ENCODE assay signal across 16 cellular contexts in the genomic region with DNA sequence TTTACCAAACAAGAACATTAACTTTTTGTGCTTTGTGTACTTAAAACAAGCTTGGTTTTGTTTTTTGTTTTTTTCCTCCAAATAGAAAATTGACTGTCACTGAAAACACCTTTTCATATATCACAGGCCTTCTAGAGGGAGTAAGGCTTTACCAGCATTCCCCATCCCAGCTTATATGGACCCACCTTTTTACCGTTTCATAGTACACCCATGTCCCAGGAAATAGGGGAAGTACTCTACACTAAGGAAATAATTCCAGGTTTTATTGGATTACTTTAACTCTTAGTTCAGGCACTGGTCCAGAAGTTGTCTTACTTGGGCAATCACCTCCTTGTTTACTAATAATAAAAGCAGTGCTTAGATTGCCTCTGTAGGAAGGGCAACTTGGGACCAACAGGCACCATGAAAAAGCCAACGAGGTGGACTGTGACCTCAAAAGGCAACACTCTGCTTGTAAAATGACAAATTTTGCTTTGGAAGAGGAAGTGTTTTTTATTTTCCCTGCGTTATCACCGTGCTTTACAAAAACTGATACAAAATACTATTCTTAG.
"Had no signal": no experiment of that assay in that cellular context is flagged by ENCODE, and none has a peak within 500 bp of the region (broad histone marks: within the 10 kb centered on the region; RNA-seq: fewer than 3 reads in every experiment).

No MANE protein-coding gene starts in this region.

- H3K4me1 Mint-ChIP-seq: activated CD4-positive, alpha-beta memory T cell treated with anti-CD3 and anti-CD28 coated beads, Interleukin-2, amount 10 ng/mL, durations not matched to agents 7 days and 5 days had no signal

- H3K9me3 Mint-ChIP-seq: activated CD4-positive, alpha-beta memory T cell treated with anti-CD3 and anti-CD28 coated beads, Interleukin-2, amount 10 ng/mL, durations not matched to agents 7 days and 5 days; activated T-cell treated with anti-CD3 and anti-CD28 coated beads, Interleukin-2, amount 50 U/mL, for 4 hours; natural killer cell; T-helper 2 cell treated with Interferon-gamma antibody and Interleukin-4, amounts not matched to agents 5 μg/mL and 100 μg/mL, for 36 hours had no signal

- H3K27ac Mint-ChIP-seq: activated CD4-positive, alpha-beta memory T cell treated with anti-CD3 and anti-CD28 coated beads, Interleukin-2, amount 10 ng/mL, durations not matched to agents 7 days and 5 days; T-helper 2 cell treated with Interferon-gamma antibody and Interleukin-4, amounts not matched to agents 5 μg/mL and 100 μg/mL, for 36 hours had no signal

- H3K9me3 ChIP-seq: right atrium auricular region, tibial artery, uterus had no signal

- ATAC-seq: activated T-cell treated with anti-CD3 and anti-CD28 coated beads, Interleukin-2, amount 50 U/mL, for 4 hours; left lobe of liver; natural killer cell had no signal

- H3K27me3 ChIP-seq: right atrium auricular region, tibial artery, uterus had no signal

- H3K36me3 Mint-ChIP-seq: natural killer cell had no signal

- H3K27ac ChIP-seq: right atrium auricular region, skin epidermis, tibial artery, uterus had no signal

- H3K4me3 ChIP-seq: right atrium auricular region, skin epidermis, tibial artery, uterus had no signal

- H3K36me3 ChIP-seq: right atrium auricular region, tibial artery, uterus had no signal

- H3K27me3 Mint-ChIP-seq: activated CD4-positive, alpha-beta memory T cell treated with anti-CD3 and anti-CD28 coated beads, Interleukin-2, amount 10 ng/mL, durations not matched to agents 7 days and 5 days had no signal

- DNase-seq: activated CD4-positive, alpha-beta memory T cell treated with anti-CD3 and anti-CD28 coated beads, Interleukin-2, amount 10 ng/mL, durations not matched to agents 7 days and 5 days; activated effector memory CD4-positive, alpha-beta T cell treated with Interleukin-2 at 50 U/mL for 16 hours; activated naive CD4-positive, alpha-beta T cell treated with anti-CD3 and anti-CD28 coated beads, Interleukin-2, amount 50 U/mL, for 16 hours; activated T-cell treated with anti-CD3 and anti-CD28 coated beads, Interleukin-2, amount 50 U/mL, for 4 hours; islet precursor cell; mammary epithelial cell; natural killer cell; posterior cingulate gyrus; stimulated activated CD4-positive, alpha-beta T cell treated with anti-CD3 and anti-CD28 coated beads, Interleukin-4, amount 100 ng/mL, for 24 hours; stimulated activated naive CD4-positive, alpha-beta T cell; tibial artery; uterus had no signal

- H3K4me3 Mint-ChIP-seq: activated CD4-positive, alpha-beta memory T cell treated with anti-CD3 and anti-CD28 coated beads, Interleukin-2, amount 10 ng/mL, durations not matched to agents 7 days and 5 days; activated T-cell treated with anti-CD3 and anti-CD28 coated beads, Interleukin-2, amount 50 U/mL, for 4 hours; natural killer cell; T-helper 2 cell treated with Interferon-gamma antibody and Interleukin-4, amounts not matched to agents 5 μg/mL and 100 μg/mL, for 36 hours had no signal
